14 cellular contexts compared by ENCODE assay signal in genomic region chr17:82219753-82220709, GRCh38. TPM values are rescaled to one million over a fixed set of nuclear protein-coding genes. Genes with fewer than 3 reads are reported as not detected.
A peak's percentile ranks its signal among the peaks of the same experiment; 100 is the strongest.
DNase-seq lines count a peak whose midpoint lies in the region; ATAC-seq and TF ChIP-seq lines count a peak whose summit lies in the region.
"Had no signal": no experiment of that assay in that cellular context is flagged by ENCODE, and none has a peak within 500 bp of the region (broad histone marks: within the 10 kb centered on the region; RNA-seq: fewer than 3 reads in every experiment).

No MANE protein-coding gene starts in this region.

- no peak overlapping the region for H3K4me3 Mint-ChIP-seq in dendritic cell treated with granulocyte-macrophage colony-stimulating factor and Interleukin-4, amounts not matched to agents 40 ng/mL and 50 ng/mL, for 4 days
- H3K4me3 Mint-ChIP-seq: B cell; CD4-positive, alpha-beta T cell; GM23338 had no signal

- H3K27me3 Mint-ChIP-seq in dendritic cell treated with granulocyte-macrophage colony-stimulating factor and Interleukin-4, amounts not matched to agents 40 ng/mL and 50 ng/mL, for 4 days = no peaks in the 10 kb centered on the region
- H3K27me3 Mint-ChIP-seq: B cell; CD4-positive, alpha-beta T cell had no signal

- H3K4me1 Mint-ChIP-seq in dendritic cell treated with granulocyte-macrophage colony-stimulating factor and Interleukin-4, amounts not matched to agents 40 ng/mL and 50 ng/mL, for 4 days (ENCODE audit: low read depth) = peaks cover 79% of the 10 kb centered on the region
- H3K4me1 Mint-ChIP-seq: GM23338 had no signal

- TF ChIP-seq CTCF in HEK293 (tag by site-specific recombination; IDR thresholded peaks at IDR 0.05) = no peak
- no peak for TF ChIP-seq CTCF in RWPE1 (conservative IDR thresholded peaks at IDR 0.05; ENCODE audit: low read depth)
- TF ChIP-seq CTCF in osteoblast (IDR thresholded peaks at IDR 0.05; ENCODE audit: extremely low read depth, low read depth, low read length) = no peak

- H3K4me2 ChIP-seq in osteoblast (ENCODE audit: insufficient read depth, low read length) = no peak overlapping the region
- H3K4me2 ChIP-seq: GM23338 had no signal

- no peaks in the 10 kb centered on the region for H3K27me3 ChIP-seq in osteoblast (ENCODE audit: insufficient read depth, low read length)

- H3K27ac ChIP-seq in HEK293 (ENCODE audit: extremely low read depth, low read depth, low read length) (no peak overlapping the region), RWPE1 (peak overlapping the region; percentile 99), osteoblast (ENCODE audit: low read depth, low read length) (no peak overlapping the region)

- no peaks in the 10 kb centered on the region for H3K4me1 ChIP-seq in HEK293 (ENCODE audit: control insufficient read depth, insufficient read depth, low read length)
- peaks cover 28% of the 10 kb centered on the region for H3K4me1 ChIP-seq in osteoblast (ENCODE audit: insufficient read depth, low read length)

- H4K20me1 ChIP-seq in osteoblast (ENCODE audit: insufficient read depth, low read length) = no peaks in the 10 kb centered on the region

- H3K36me3 Mint-ChIP-seq in dendritic cell treated with granulocyte-macrophage colony-stimulating factor and Interleukin-4, amounts not matched to agents 40 ng/mL and 50 ng/mL, for 4 days (ENCODE audit: low read depth) = no peaks in the 10 kb centered on the region
- no peaks in the 10 kb centered on the region for H3K36me3 Mint-ChIP-seq in activated naive CD4-positive, alpha-beta T cell treated with anti-CD3 and anti-CD28 coated beads, Interleukin-2, amount 50 U/mL, for 72 hours

- no peaks in the 10 kb centered on the region for H3K9me3 ChIP-seq in HEK293 (ENCODE audit: control insufficient read depth, insufficient read depth, low read depth, low read length)
- H3K9me3 ChIP-seq in osteoblast (ENCODE audit: low read depth, low read length) = no peaks in the 10 kb centered on the region

- POLR2A ChIA-PET in HEK293 (lab: Yijun Ruan, JAX) = no interaction called here
- POLR2A ChIA-PET in RWPE1 (lab: Yijun Ruan, JAX; ENCODE audit: low non-redundant PET) = interaction anchor here (1.3 kb wide), 1 partner anchor 9 kb away, joined by 5 read pairs; the partner anchor contains the start of gene SLC16A3

- DNase-seq in RWPE1 (ENCODE audit: low spot score) = no peak
- peak; percentile 18 for DNase-seq in osteoblast (ENCODE audit: insufficient read length, low spot score, missing footprints)
- no peak for DNase-seq in activated naive CD4-positive, alpha-beta T cell treated with anti-CD3 and anti-CD28 coated beads, Interleukin-2, amount 50 U/mL, for 72 hours (ENCODE audit: low spot score in 2 of 2)
- no peak for DNase-seq in HuH-7 (ENCODE audit: low spot score)
- DNase-seq: C1 segment of cervical spinal cord; Calu3; CD4-positive, alpha-beta T cell; DMS 273 treated with DMSO at 0.1 percent for 48 hours had no signal

- intact Hi-C loops in dendritic cell treated with granulocyte-macrophage colony-stimulating factor and Interleukin-4, amounts not matched to agents 40 ng/mL and 50 ng/mL, for 4 days (cut with micrococcal nuclease) = no loop called here

- no peak for ATAC-seq in activated naive CD4-positive, alpha-beta T cell treated with anti-CD3 and anti-CD28 coated beads, Interleukin-2, amount 50 U/mL, for 72 hours
- ATAC-seq in GM18519 (IDR thresholded peaks at IDR 0.05; ENCODE audit: low FRiP score, unreplicated experiment) = no peak
- ATAC-seq: GM12878, GM23338 had no signal

- H2AFZ ChIP-seq in osteoblast (ENCODE audit: low read length) = no peak overlapping the region
- H2AFZ ChIP-seq: GM23338 had no signal

- H3K27ac Mint-ChIP-seq in dendritic cell treated with granulocyte-macrophage colony-stimulating factor and Interleukin-4, amounts not matched to agents 40 ng/mL and 50 ng/mL, for 4 days = peak overlapping the region; percentile 43
- H3K27ac Mint-ChIP-seq in activated naive CD4-positive, alpha-beta T cell treated with anti-CD3 and anti-CD28 coated beads, Interleukin-2, amount 50 U/mL, for 72 hours = no peak overlapping the region
- H3K27ac Mint-ChIP-seq: B cell; CD4-positive, alpha-beta T cell; GM23338 had no signal

- CTCF ChIA-PET in HEK293 (lab: Yijun Ruan, JAX) = interaction anchor here (2.2 to 2.5 kb wide), 2 partner anchors 14 to 16 kb away, joined by 10 read pairs; no protein-coding TSS in a partner anchor
- CTCF ChIA-PET in RWPE1 (lab: Yijun Ruan, JAX) = interaction anchor here (0.6 to 0.9 kb wide), 3 partner anchors 14 to 403 kb away, joined by 3 to 5 read pairs (median 3); no protein-coding TSS in a partner anchor

- peaks cover 2% of the 10 kb centered on the region for H3K79me2 ChIP-seq in osteoblast (ENCODE audit: insufficient read depth, low read length)

- H3K4me3 ChIP-seq in HEK293 (ENCODE audit: low read depth, low read length) = no peak overlapping the region
- no peak overlapping the region for H3K4me3 ChIP-seq in osteoblast (ENCODE audit: insufficient read depth, low read length)
- H3K4me3 ChIP-seq: GM12878, GM23338 had no signal

- no peaks in the 10 kb centered on the region for H3K9me3 Mint-ChIP-seq in dendritic cell treated with granulocyte-macrophage colony-stimulating factor and Interleukin-4, amounts not matched to agents 40 ng/mL and 50 ng/mL, for 4 days
- H3K9me3 Mint-ChIP-seq in activated naive CD4-positive, alpha-beta T cell treated with anti-CD3 and anti-CD28 coated beads, Interleukin-2, amount 50 U/mL, for 72 hours = no peaks in the 10 kb centered on the region
- H3K9me3 Mint-ChIP-seq: CD4-positive, alpha-beta T cell had no signal

- H3K36me3 ChIP-seq in HEK293 (ENCODE audit: control insufficient read depth in 2 of 2, insufficient read depth in 1 of 2, low read length in 2 of 2) (no peaks in the 10 kb centered on the region), osteoblast (ENCODE audit: insufficient read depth, low read length) (no peaks in the 10 kb centered on the region)

TF ChIP-seq in HEK293, 187 proteins besides CTCF, POLR2A, EP300 and RAD21:
- TF ChIP-seq ZNF19 (tag by site-specific recombination; IDR thresholded peaks at IDR 0.05; ENCODE audit: low read depth) (no peak), ELK4 (IDR thresholded peaks at IDR 0.05; ENCODE audit: borderline replicate concordance, low read depth, low read length) (no peak), ZNF585B (tag by site-specific recombination; IDR thresholded peaks at IDR 0.05) (no peak), ZNF121 (tag by site-specific recombination; IDR thresholded peaks at IDR 0.05) (peak; percentile 21; the same call in 1 of the 2 replicates), ZNF645 (tag by site-specific recombination; IDR thresholded peaks at IDR 0.05) (no peak), ZNF768 (tag by site-specific recombination; IDR thresholded peaks at IDR 0.05) (no peak), ZNF23 (tag by site-specific recombination; IDR thresholded peaks at IDR 0.05; ENCODE audit: borderline replicate concordance) (no peak)

RNA-seq across cellular contexts. Expression of gene CCDC57, which starts 7.4 kb away (rescaled TPM):
- 21.0 and 25.9 TPM in 2 replicates for total RNA-seq in osteoblast
- total RNA-seq in activated naive CD4-positive, alpha-beta T cell treated with anti-CD3 and anti-CD28 coated beads, Interleukin-2, amount 50 U/mL, for 72 hours = 10 to 100 TPM; 34.6 to 51.3 TPM

RNA-seq across cellular contexts. Expression of gene SLC16A3, which starts 8.8 kb away (rescaled TPM):
- total RNA-seq in osteoblast = 129 and 222 TPM in 2 replicates
- 100 to 1,000 TPM in 1 of 2 donors, 1 to 10 TPM in 1; 8.6 to 197 TPM for total RNA-seq in activated naive CD4-positive, alpha-beta T cell treated with anti-CD3 and anti-CD28 coated beads, Interleukin-2, amount 50 U/mL, for 72 hours

RNA-seq across cellular contexts. Expression of gene CSNK1D, which starts 53.5 kb away (rescaled TPM):
- total RNA-seq in osteoblast = 45.4 and 50.3 TPM in 2 replicates
- 100 to 1,000 TPM; 130 to 171 TPM for total RNA-seq in activated naive CD4-positive, alpha-beta T cell treated with anti-CD3 and anti-CD28 coated beads, Interleukin-2, amount 50 U/mL, for 72 hours
